15 cellular contexts compared by ENCODE assay signal in the genomic region with DNA sequence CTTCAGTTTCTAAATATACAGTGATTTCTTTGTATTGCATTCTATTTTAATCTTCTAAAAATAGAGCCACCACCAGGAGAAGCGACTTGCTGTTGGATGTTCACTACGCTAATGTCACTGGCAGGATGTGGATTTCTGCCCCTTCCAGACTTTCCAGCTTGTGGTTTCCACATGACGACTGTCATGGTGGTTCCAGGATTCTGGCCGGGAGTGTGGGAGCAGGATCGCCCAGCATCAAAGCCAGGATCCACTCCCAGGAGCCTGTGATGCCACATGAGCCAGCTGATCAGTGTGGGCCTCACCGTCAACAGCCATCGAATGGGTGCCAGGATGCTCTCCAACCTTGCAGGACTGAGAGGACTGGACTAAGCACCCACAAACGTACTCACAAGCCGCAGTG.
A peak's percentile ranks its signal among the peaks of the same experiment; 100 is the strongest.
DNase-seq lines count a peak whose midpoint lies in the region; ATAC-seq and TF ChIP-seq lines count a peak whose summit lies in the region.
"Had no signal": no experiment of that assay in that cellular context is flagged by ENCODE, and none has a peak within 500 bp of the region (broad histone marks: within the 10 kb centered on the region; RNA-seq: fewer than 3 reads in every experiment).

No MANE protein-coding gene starts in this region.

- in situ Hi-C loops in SK-MEL-5 (cut with HindIII; ENCODE audit: low pct_unique_long_range_greater_than_20kb, low sequenced_read_pairs) = no loop called here

- TF ChIP-seq CTCF in AG10803 (conservative IDR thresholded peaks at IDR 0.05; ENCODE audit: low read length) = no peak
- peak in 1 of 9 donors; percentile 8 for TF ChIP-seq CTCF in heart right ventricle (IDR thresholded peaks at IDR 0.05)
- no peak for TF ChIP-seq CTCF in sigmoid colon (IDR thresholded peaks at IDR 0.05)

- POLR2A ChIA-PET in HEK293T (lab: Yijun Ruan, JAX) = no interaction called here

- no peak for TF ChIP-seq EP300 in sigmoid colon (IDR thresholded peaks at IDR 0.05)

- no peaks in the 10 kb centered on the region for H3K27me3 ChIP-seq in heart right ventricle
- no peaks in the 10 kb centered on the region for H3K27me3 ChIP-seq in sigmoid colon
- H3K27me3 ChIP-seq: brain microvascular endothelial cell, Peyer's patch had no signal

- CTCF ChIA-PET in HEK293T (lab: Yijun Ruan, JAX) = no interaction called here

- ATAC-seq in heart right ventricle = peak; percentile 5 to 69 (median 36)

- DNase-seq in AG10803 (ENCODE audit: low read depth) = peak; percentile 25
- peak; percentile 91 for DNase-seq in SK-MEL-5 (ENCODE audit: low read depth, low spot score)
- no peak for DNase-seq in heart right ventricle
- DNase-seq in sigmoid colon = peak; percentile 58
- DNase-seq in NCI-H226 = no peak
- DNase-seq in HEK293T (ENCODE audit: extremely low spot score) = no peak
- no peak for DNase-seq in NCI-H146 treated with DMSO at 0.1 percent for 48 hours (lab: John Stamatoyannopoulos, UW; ENCODE audit: unreplicated experiment)
- no peak for DNase-seq in activated effector memory CD4-positive, alpha-beta T cell treated with anti-CD3 and anti-CD28 coated beads, Interleukin-2, amount 50 U/mL, for 16 hours
- DNase-seq: activated naive CD4-positive, alpha-beta T cell; brain microvascular endothelial cell; DMS 273 treated with DMSO at 0.1 percent for 48 hours; effector memory CD4-positive, alpha-beta T cell; NCI-H774; occipital lobe had no signal

- intact Hi-C loops in heart right ventricle (cut with DNase I) (no loop called here), sigmoid colon (cut with DNase I) (no loop called here)

- H3K9me3 ChIP-seq in heart right ventricle (peaks cover 0 to under 1% (median 0%) of the 10 kb centered on the region in 11 donors), sigmoid colon (no peaks in the 10 kb centered on the region)
- H3K9me3 ChIP-seq: Peyer's patch had no signal

- H3K27ac ChIP-seq in heart right ventricle (peak overlapping the region; percentile 10 to 86 (median 73)), sigmoid colon (peak overlapping the region; percentile 6 to 80 (median 58))
- H3K27ac ChIP-seq: brain microvascular endothelial cell had no signal

- H3K4me1 ChIP-seq in heart right ventricle (peaks cover 12 to 81% (median 58%) of the 10 kb centered on the region in 9 donors), sigmoid colon (peaks cover 0 to 97% (median 82%) of the 10 kb centered on the region in 4 donors)

- H3K36me3 ChIP-seq in heart right ventricle = no peaks in the 10 kb centered on the region
- peaks cover 0 to 4% (median 0%) of the 10 kb centered on the region in 4 donors for H3K36me3 ChIP-seq in sigmoid colon
- H3K36me3 ChIP-seq: brain microvascular endothelial cell, Peyer's patch had no signal

- WGBS in heart right ventricle, 2 donors = 46 to 55% methylated on average over 9 of the region's 9 CpGs
- 76 to 92% methylated on average over 9 of the region's 9 CpGs for WGBS in sigmoid colon, 2 donors

- H3K4me3 ChIP-seq in AG10803 (ENCODE audit: low read length) (no peak overlapping the region), heart right ventricle (no peak overlapping the region), sigmoid colon (no peak overlapping the region)
- H3K4me3 ChIP-seq: Peyer's patch had no signal

- TF ChIP-seq POLR2A in sigmoid colon (IDR thresholded peaks at IDR 0.05) = no peak

TF ChIP-seq in HEK293T, 16 proteins besides CTCF, POLR2A, EP300 and RAD21:
- TF ChIP-seq FOXM1 (IDR thresholded peaks at IDR 0.05; ENCODE audit: borderline replicate concordance) (no peak), FOXA1 (IDR thresholded peaks at IDR 0.05) (no peak), TARDBP (IDR thresholded peaks at IDR 0.05) (no peak), SP1 (IDR thresholded peaks at IDR 0.05) (no peak), SUZ12 (IDR thresholded peaks at IDR 0.05) (no peak), ARNT (IDR thresholded peaks at IDR 0.05) (no peak), L3MBTL2 (conservative IDR thresholded peaks at IDR 0.05) (no peak), CTBP1 (IDR thresholded peaks at IDR 0.05; ENCODE audit: borderline replicate concordance) (no peak), NFRKB (IDR thresholded peaks at IDR 0.05) (no peak), BHLHE40 (IDR thresholded peaks at IDR 0.05; ENCODE audit: borderline replicate concordance) (no peak), ELF4 (IDR thresholded peaks at IDR 0.05) (no peak), ZNF384 (IDR thresholded peaks at IDR 0.05) (no peak), LEF1 (IDR thresholded peaks at IDR 0.05; ENCODE audit: borderline replicate concordance) (no peak), HDGF (IDR thresholded peaks at IDR 0.05; ENCODE audit: borderline replicate concordance) (no peak), FOXK2 (IDR thresholded peaks at IDR 0.05) (no peak)
- TF ChIP-seq, protein P1, sequence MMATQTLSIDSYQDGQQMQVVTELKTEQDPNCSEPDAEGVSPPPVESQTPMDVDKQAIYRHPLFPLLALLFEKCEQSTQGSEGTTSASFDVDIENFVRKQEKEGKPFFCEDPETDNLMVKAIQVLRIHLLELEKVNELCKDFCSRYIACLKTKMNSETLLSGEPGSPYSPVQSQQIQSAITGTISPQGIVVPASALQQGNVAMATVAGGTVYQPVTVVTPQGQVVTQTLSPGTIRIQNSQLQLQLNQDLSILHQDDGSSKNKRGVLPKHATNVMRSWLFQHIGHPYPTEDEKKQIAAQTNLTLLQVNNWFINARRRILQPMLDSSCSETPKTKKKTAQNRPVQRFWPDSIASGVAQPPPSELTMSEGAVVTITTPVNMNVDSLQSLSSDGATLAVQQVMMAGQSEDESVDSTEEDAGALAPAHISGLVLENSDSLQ (IDR thresholded peaks at IDR 0.05) = no peak

Comparison
In these comparisons a context has a peak if more than half of its experiments do, and no peak if none do; other contexts are left out.
1. DNase-seq: peak in AG10803 (single experiment), SK-MEL-5 (single experiment) and sigmoid colon (single experiment); none in heart right ventricle (0 of 2), NCI-H226 (single experiment), HEK293T (single experiment), NCI-H146 treated with DMSO at 0.1 percent for 48 hours (single experiment) and activated effector memory CD4-positive, alpha-beta T cell treated with anti-CD3 and anti-CD28 coated beads, Interleukin-2, amount 50 U/mL, for 16 hours (single experiment).